In genomic region chr12:49296034-49296835, GRCh38 we compare ENCODE assay signal across 9 cellular contexts. TPM values are rescaled to one million over a fixed set of nuclear protein-coding genes. Genes with fewer than 3 reads are reported as not detected.
DNase-seq lines count a peak whose midpoint lies in the region; ATAC-seq and TF ChIP-seq lines count a peak whose summit lies in the region.
"Had no signal": no experiment of that assay in that cellular context is flagged by ENCODE, and none has a peak within 500 bp of the region (broad histone marks: within the 10 kb centered on the region; RNA-seq: fewer than 3 reads in every experiment).

No MANE protein-coding gene starts in this region.

- no peaks in the 10 kb centered on the region for H3F3A ChIP-seq in PC-3 (ENCODE audit: low read length, unreplicated experiment)

- H3K4me2 ChIP-seq in PC-3 (ENCODE audit: low read length): peak overlapping the region; percentile 96

- intact Hi-C loops in PC-3 (cut with micrococcal nuclease) (no loop called here), heart right ventricle (cut with DNase I) (loop anchor here in 2 of 10 donors (5.0 to 10.0 kb wide), 2 partner anchors 36 to 49 kb away; partner anchors contain the start of gene DNAJC22 (in 1 of the 2))

- no peaks in the 10 kb centered on the region for H3K79me2 ChIP-seq in PC-3 (ENCODE audit: low read length)

- DNase-seq in NCI-H2196 (lab: John Stamatoyannopoulos, UW; ENCODE audit: unreplicated experiment) (peak; percentile 45), NCI-H2196 treated with DMSO at 0.1 percent for 48 hours (lab: John Stamatoyannopoulos, UW; ENCODE audit: unreplicated experiment) (no peak), PC-3 (peak; percentile 64), heart right ventricle (peak in 1 of 2 donors; percentile 37)
- DNase-seq in activated gamma-delta T cell treated with anti-CD3 and anti-CD28 coated beads, Interleukin-2, amount 50 U/mL, for 16 hours (ENCODE audit: low read depth): peak; percentile 41
- DNase-seq in stimulated activated CD4-positive, alpha-beta T cell treated with anti-CD3 and anti-CD28 coated beads, Interleukin-15, amount 100 ng/mL, for 48 hours (ENCODE audit: low read depth in 2 of 2): peak; percentile 32 to 63

- H3K36me3 ChIP-seq in PC-3 (ENCODE audit: low read depth, low read length) (no peaks in the 10 kb centered on the region), heart right ventricle (no peaks in the 10 kb centered on the region)

- TF ChIP-seq CTCF in PC-3 (conservative IDR thresholded peaks at IDR 0.05; ENCODE audit: low read depth, low read length): peak; percentile 88
- TF ChIP-seq CTCF in heart right ventricle (IDR thresholded peaks at IDR 0.05): peak; percentile 25 to 73 (median 63)

- no peak overlapping the region for H3K27ac ChIP-seq in PC-3 (ENCODE audit: low read length)
- no peak overlapping the region for H3K27ac ChIP-seq in heart right ventricle

- ATAC-seq in PC-3 (peak; percentile 41), heart right ventricle (peak in 5 of 8 donors; percentile 34 to 51 (median 41)), HG02759 (IDR thresholded peaks at IDR 0.05; ENCODE audit: unreplicated experiment) (no peak), HG03025 (IDR thresholded peaks at IDR 0.05; ENCODE audit: low FRiP score, unreplicated experiment) (no peak)

- H3K4me3 ChIP-seq in PC-3 (ENCODE audit: low read length): peak overlapping the region; percentile 68
- peak overlapping the region in 4 of 10 donors; percentile 19 to 34 (median 22) for H3K4me3 ChIP-seq in heart right ventricle

- no peaks in the 10 kb centered on the region for H4K20me1 ChIP-seq in PC-3 (ENCODE audit: low read length)

- H2AFZ ChIP-seq in PC-3 (ENCODE audit: low read length): peak overlapping the region; percentile 98

- POLR2A ChIA-PET in PC-3 (lab: Charles Lee; ENCODE audit: unreplicated experiment): no interaction called here

- BruUV-seq in PC-3 (replicated peaks; lab: Mats Ljungman, UMichigan): TSS peak; percentile 41

- no peaks in the 10 kb centered on the region for H3K9me2 ChIP-seq in PC-3 (replicated peaks; ENCODE audit: low read length)

- CTCF ChIA-PET in PC-3 (lab: Charles Lee): interaction anchor here (1.0 to 1.6 kb wide), 4 partner anchors 13 to 47 kb away, joined by 3 to 12 read pairs (median 4); partner anchors contain the start of gene TROAP

- 13 to 17% methylated on average over 54 of the region's 54 CpGs for WGBS in heart right ventricle, 2 donors

- H3K9ac ChIP-seq in PC-3 (ENCODE audit: low read length): no peak overlapping the region

- H3K27me3 ChIP-seq in PC-3 (ENCODE audit: low read length) (no peaks in the 10 kb centered on the region), heart right ventricle (peaks cover 27 to 69% (median 66%) of the 10 kb centered on the region in 7 donors)

- H3K4me1 ChIP-seq in PC-3 (ENCODE audit: insufficient read depth, low read length) (peaks cover 12% of the 10 kb centered on the region), heart right ventricle (peaks cover 12 to 40% (median 33%) of the 10 kb centered on the region in 9 donors)

- H3K9me3 ChIP-seq in PC-3 (ENCODE audit: low read length): no peaks in the 10 kb centered on the region
- no peaks in the 10 kb centered on the region for H3K9me3 ChIP-seq in heart right ventricle

RNA-seq across cellular contexts. Expression of gene PRPH, which starts 1.3 kb away (rescaled TPM):
- 0.15 TPM in 1 of 2 replicates, not detected in the other for total RNA-seq in PC-3 (2014; rRNA removed)
- total RNA-seq in heart right ventricle: under 1 TPM in 5 of 10 donors, not detected in 5; 0.10 to 0.64 (median 0.47) TPM
- polyA plus RNA-seq in heart right ventricle: under 1 TPM; 0.35 to 0.51 TPM
- total RNA-seq: glomerular endothelial cell had no signal

RNA-seq across cellular contexts. Expression of gene TROAP, which starts 26.8 kb away (rescaled TPM):
- 99.2 and 103 TPM in 2 replicates for total RNA-seq in PC-3 (2014; rRNA removed)
- total RNA-seq in heart right ventricle: 1 to 10 TPM in 2 of 10 donors, under 1 TPM in 5, not detected in 3; 0.40 to 4.9 (median 0.72) TPM
- 1 to 10 TPM in 1 of 2 donors, under 1 TPM in 1; 0.20 to 1.3 TPM for polyA plus RNA-seq in heart right ventricle

RNA-seq across cellular contexts. Expression of gene TUBA1C, which starts 31.4 kb away (rescaled TPM):
- total RNA-seq in PC-3 (2014; rRNA removed): 1,285 and 1,376 TPM in 2 replicates
- 100 to 1,000 TPM in 2 of 10 donors, 10 to 100 TPM in 8; 25.9 to 106 (median 53.1) TPM for total RNA-seq in heart right ventricle
- 100 to 1,000 TPM in 1 of 2 donors, 10 to 100 TPM in 1; 24.5 to 389 TPM for polyA plus RNA-seq in heart right ventricle

RNA-seq across cellular contexts. Expression of gene C1QL4, which starts 40.8 kb away (rescaled TPM):
- total RNA-seq in PC-3 (2014; rRNA removed) (5.3 and 6.9 TPM in 2 replicates), heart right ventricle (not detected)
- not detected for polyA plus RNA-seq in heart right ventricle
- total RNA-seq: glomerular endothelial cell had no signal

RNA-seq across cellular contexts. Expression of gene DNAJC22, which starts 50.5 kb away (rescaled TPM):
- total RNA-seq in PC-3 (2014; rRNA removed): 12.9 and 16.8 TPM in 2 replicates
- under 1 TPM in 7 of 10 donors, not detected in 3; 0.17 to 0.59 (median 0.26) TPM for total RNA-seq in heart right ventricle
- polyA plus RNA-seq in heart right ventricle: under 1 TPM in 1 of 2 donors, not detected in 1; 0.01 TPM

Comparison
In these comparisons a context has a peak if more than half of its experiments do, and no peak if none do; other contexts are left out.
1. ATAC-seq: peak in PC-3 (single experiment) and heart right ventricle (5 of 8); none in HG02759 (single experiment) and HG03025 (single experiment).
2. RNA of gene TROAP, which starts 26.8 kb away (total RNA-seq): 99.2 to 103 TPM in PC-3; 0.40 to 4.9 TPM in heart right ventricle; every median in the first group is over 10 times any median in the second.
3. RNA of gene TUBA1C, which starts 31.4 kb away (total RNA-seq): 1,285 to 1,376 TPM in PC-3; 25.9 to 106 TPM in heart right ventricle; every median in the first group is over 10 times any median in the second.